In genomic region chr20:20373046-20373706, GRCh38 we compare ENCODE assay signal across 13 cellular contexts. TPM values are rescaled to one million over a fixed set of nuclear protein-coding genes. Genes with fewer than 3 reads are reported as not detected.
DNase-seq lines count a peak whose midpoint lies in the region; ATAC-seq, FAIRE-seq and TF ChIP-seq lines count a peak whose summit lies in the region.
"Had no signal": no experiment of that assay in that cellular context is flagged by ENCODE, and none has a peak within 500 bp of the region (broad histone marks: within the 10 kb centered on the region; RNA-seq: fewer than 3 reads in every experiment).

No MANE protein-coding gene starts in this region.

- TF ChIP-seq CTCF in A549 (IDR thresholded peaks at IDR 0.05), result no peak
- TF ChIP-seq CTCF in fibroblast of pulmonary artery (IDR thresholded peaks at IDR 0.05; ENCODE audit: low read length, missing control alignments), result no peak

- no peak overlapping the region for H4K91ac ChIP-seq in mesenchymal stem cell (ENCODE audit: low read length)

- POLR2A ChIA-PET in A549 (lab: Yijun Ruan, JAX), result no interaction called here

- H2AK5ac ChIP-seq in mesenchymal stem cell (ENCODE audit: low read length, severe bottlenecking), result no peak overlapping the region

- H3K9me3 ChIP-seq in A549 (no peaks in the 10 kb centered on the region), mesenchymal stem cell (ENCODE audit: control insufficient read depth, low read length) (no peaks in the 10 kb centered on the region)
- H3K9me3 ChIP-seq: psoas muscle had no signal

- no peak overlapping the region for H3K23ac ChIP-seq in mesenchymal stem cell (ENCODE audit: low read length in 2 of 2)

- H2BK5ac ChIP-seq in mesenchymal stem cell (ENCODE audit: low read depth, low read length, poor library complexity, severe bottlenecking), result no peak overlapping the region

- CTCF ChIA-PET in A549 (lab: Yijun Ruan, JAX), result interaction anchor here (1.0 to 1.2 kb wide), 3 partner anchors 11 to 290 kb away, joined by 3 read pairs; no protein-coding TSS in a partner anchor

- no peak for TF ChIP-seq RAD21 in A549 (conservative IDR thresholded peaks at IDR 0.05 in 1 of 2, IDR thresholded peaks at IDR 0.05 in 1 of 2)

- H3K9ac ChIP-seq in mesenchymal stem cell (ENCODE audit: low read length), result no peak overlapping the region

- DNase-seq in A549 (ENCODE audit: low read depth in 1 of 2, low spot score in 1 of 2) (no peak), ELF-1 (ENCODE audit: low read depth, low spot score) (peak; percentile 65), NCI-H510A (lab: John Stamatoyannopoulos, UW) (peak; percentile 31), fibroblast of pulmonary artery (ENCODE audit: low read depth) (peak; percentile 12), mesenchymal stem cell (no peak)
- DNase-seq in activated CD4-positive, alpha-beta T cell treated with anti-CD3 and anti-CD28 coated beads for 1 hour, result no peak
- DNase-seq: activated T-cell treated with anti-CD3 and anti-CD28 coated beads, Interleukin-2, amount 50 U/mL, for 24 hours; KBM-7; left ventricle myocardium superior; psoas muscle had no signal

- ATAC-seq in A549 (peak; percentile 31 to 40; a peak in 2 of 6 replicates), GM18519 (IDR thresholded peaks at IDR 0.05; ENCODE audit: low FRiP score, unreplicated experiment) (no peak), HG02981 (IDR thresholded peaks at IDR 0.05; ENCODE audit: unreplicated experiment) (no peak)
- ATAC-seq: left ventricle myocardium superior had no signal

- H3K4ac ChIP-seq in mesenchymal stem cell (ENCODE audit: low read depth in 1 of 2, low read length in 2 of 2), result no peak overlapping the region

- no peak overlapping the region for H3K14ac ChIP-seq in mesenchymal stem cell (ENCODE audit: low read length in 2 of 2)

- no peak for TF ChIP-seq EP300 in A549 (IDR thresholded peaks at IDR 0.05)

- H2BK120ac ChIP-seq in mesenchymal stem cell (ENCODE audit: low read depth, low read length), result no peak overlapping the region

- no peak overlapping the region for H2BK12ac ChIP-seq in mesenchymal stem cell (ENCODE audit: low read length in 2 of 2)

- H3K36me3 ChIP-seq in mesenchymal stem cell (ENCODE audit: control insufficient read depth in 1 of 2, insufficient read depth in 2 of 2, low read depth in 1 of 2, low read length in 2 of 2), result no peaks in the 10 kb centered on the region

- H3K27me3 ChIP-seq in mesenchymal stem cell (ENCODE audit: control insufficient read depth in 1 of 2, insufficient read depth in 1 of 2, low read length in 2 of 2), result peaks cover 66 to 77% of the 10 kb centered on the region in 2 experiments

- H3K79me1 ChIP-seq in mesenchymal stem cell (replicated peaks; ENCODE audit: low read length, poor library complexity, severe bottlenecking), result no peaks in the 10 kb centered on the region

- no peak overlapping the region for H3K18ac ChIP-seq in mesenchymal stem cell (ENCODE audit: low read depth in 1 of 2, low read length in 2 of 2)

- H3K4me1 ChIP-seq in A549, result peaks cover 13% of the 10 kb centered on the region; the same call in 2 of the 3 replicates
- peaks cover 15% of the 10 kb centered on the region for H3K4me1 ChIP-seq in mesenchymal stem cell (ENCODE audit: control insufficient read depth, insufficient read depth, low read depth, low read length)
- H3K4me1 ChIP-seq: psoas muscle had no signal

- H3K27ac ChIP-seq in A549 (no peak overlapping the region), mesenchymal stem cell (ENCODE audit: low read length, poor library complexity, severe bottlenecking) (no peak overlapping the region)
- H3K27ac ChIP-seq: psoas muscle had no signal

- no peak for FAIRE-seq in A549 (lab: Jason Lieb, UNC)
- FAIRE-seq: frontal cortex had no signal

- no peak overlapping the region for H4K8ac ChIP-seq in mesenchymal stem cell (ENCODE audit: low read length)

- no peak overlapping the region for H3K4me2 ChIP-seq in A549
- no peak overlapping the region for H3K4me2 ChIP-seq in mesenchymal stem cell (ENCODE audit: low read length, poor library complexity, severe bottlenecking)

- H3K4me3 ChIP-seq in A549 (no peak overlapping the region), fibroblast of pulmonary artery (replicated peaks; ENCODE audit: low read depth, low read length) (no peak overlapping the region), mesenchymal stem cell (ENCODE audit: insufficient read depth in 1 of 2, low read depth in 1 of 2, low read length in 2 of 2) (no peak overlapping the region)
- H3K4me3 ChIP-seq: psoas muscle had no signal

- 35% methylated on average over 18 of the region's 18 CpGs for WGBS in A549 (ENCODE audit: missing lambda C conversion rate)
- WGBS in mesenchymal stem cell, result 66% methylated on average over 17 of the region's 18 CpGs

- no peak overlapping the region for H2AFZ ChIP-seq in mesenchymal stem cell (ENCODE audit: low read depth, low read length)

- H2BK15ac ChIP-seq in mesenchymal stem cell (ENCODE audit: low read depth, poor library complexity, severe bottlenecking), result no peak overlapping the region

- TF ChIP-seq POLR2A in A549 (IDR thresholded peaks at IDR 0.05; ENCODE audit: low read length), result no peak

TF ChIP-seq in A549, 52 proteins besides CTCF, POLR2A, EP300 and RAD21:
- no peak for TF ChIP-seq TP53 (CRISPR knock-in tag; IDR thresholded peaks at IDR 0.05)
- no peak for TF ChIP-seq MAZ (IDR thresholded peaks at IDR 0.05; ENCODE audit: borderline replicate concordance, low read depth, low read length)
- TF ChIP-seq, protein P1, sequence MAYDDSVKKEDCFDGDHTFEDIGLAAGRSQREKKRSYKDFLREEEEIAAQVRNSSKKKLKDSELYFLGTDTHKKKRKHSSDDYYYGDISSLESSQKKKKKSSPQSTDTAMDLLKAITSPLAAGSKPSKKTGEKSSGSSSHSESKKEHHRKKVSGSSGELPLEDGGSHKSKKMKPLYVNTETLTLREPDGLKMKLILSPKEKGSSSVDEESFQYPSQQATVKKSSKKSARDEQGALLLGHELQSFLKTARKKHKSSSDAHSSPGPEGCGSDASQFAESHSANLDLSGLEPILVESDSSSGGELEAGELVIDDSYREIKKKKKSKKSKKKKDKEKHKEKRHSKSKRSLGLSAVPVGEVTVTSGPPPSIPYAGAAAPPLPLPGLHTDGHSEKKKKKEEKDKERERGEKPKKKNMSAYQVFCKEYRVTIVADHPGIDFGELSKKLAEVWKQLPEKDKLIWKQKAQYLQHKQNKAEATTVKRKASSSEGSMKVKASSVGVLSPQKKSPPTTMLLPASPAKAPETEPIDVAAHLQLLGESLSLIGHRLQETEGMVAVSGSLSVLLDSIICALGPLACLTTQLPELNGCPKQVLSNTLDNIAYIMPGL (CRISPR knock-in tag; IDR thresholded peaks at IDR 0.05; ENCODE audit: borderline replicate concordance), result no peak
- TF ChIP-seq NPAS2 (CRISPR knock-in tag; IDR thresholded peaks at IDR 0.05; ENCODE audit: borderline replicate concordance), result no peak
- TF ChIP-seq POLR2AphosphoS2 (conservative IDR thresholded peaks at IDR 0.05; ENCODE audit: low read length), result no peak
- no peak for TF ChIP-seq NR3C1 (IDR thresholded peaks at IDR 0.05)
TF ChIP-seq in A549: peak in this region for 0.

RNA-seq across cellular contexts. Expression of gene INSM1, which starts 5.3 kb away (rescaled TPM):
- polyA plus RNA-seq in A549 (2011; rRNA removed) (not detected in 2 replicates), A549 (2017; fragmentation: RNase III; extraction: RNeasy Plus Mini Kit Qiagen cat#74134 plus additional on column Dnase treatment) (not detected in 3 replicates)
- not detected in 2 replicates for polyA plus RNA-seq in A549 (2012; cell fraction: cytosol; rRNA removed)
- polyA plus RNA-seq in A549 (2012; cell fraction: nucleus; rRNA removed), result not detected in 2 replicates
- not detected in 2 replicates for polyA minus RNA-seq in A549 (2011; rRNA and poly(A)+ RNA removed)
- not detected for polyA plus RNA-seq in mesenchymal stem cell (2013, experiment 1 of 2)
- polyA plus RNA-seq in mesenchymal stem cell (2013, experiment 2 of 2), result not detected
- polyA plus RNA-seq: psoas muscle had no signal

Comparison
In these comparisons a context has a peak if more than half of its experiments do, and no peak if none do; other contexts are left out.
1. ATAC-seq: peak in A549 (2 of 2); none in GM18519 (single experiment) and HG02981 (single experiment).
2. DNase-seq: peak in ELF-1 (single experiment), NCI-H510A (single experiment) and fibroblast of pulmonary artery (single experiment); none in A549 (0 of 2), mesenchymal stem cell (single experiment) and activated CD4-positive, alpha-beta T cell treated with anti-CD3 and anti-CD28 coated beads for 1 hour (single experiment).